28 cellular contexts compared by ENCODE assay signal in genomic region chr20:56537997-56538396, GRCh38. TPM values are rescaled to one million over a fixed set of nuclear protein-coding genes. Genes with fewer than 3 reads are reported as not detected.
"Had no signal": no experiment of that assay in that cellular context is flagged by ENCODE, and none has a peak within 500 bp of the region (broad histone marks: within the 10 kb centered on the region; RNA-seq: fewer than 3 reads in every experiment).

No MANE protein-coding gene starts in this region.

- H3K4me3 ChIP-seq: heart right ventricle, hepatocyte, left ventricle myocardium inferior, lung, psoas muscle, right lobe of liver, smooth muscle cell, thyroid gland, transverse colon, upper lobe of right lung had no signal

- DNase-seq: heart right ventricle; islet precursor cell; left ventricle myocardium inferior; mesendoderm; naive B cell; nucleus accumbens; psoas muscle; right lobe of liver; stimulated activated CD4-positive, alpha-beta T cell treated with anti-CD3 and anti-CD28 coated beads, Interleukin-1b, Interleukin-23, amount 100 ng/mL, for 48 hours; stimulated activated CD4-positive, alpha-beta T cell treated with anti-CD3 and anti-CD28 coated beads, Interleukin-2, amount 100 ng/mL, for 48 hours; stimulated activated CD4-positive, alpha-beta T cell treated with anti-CD3 and anti-CD28 coated beads, Interleukin-4, amount 100 ng/mL, for 4 hours; stimulated activated CD8-positive, alpha-beta memory T cell treated with anti-CD3 and anti-CD28 coated beads, Interleukin-4, amount 100 ng/mL, for 48 hours; stimulated activated naive CD4-positive, alpha-beta T cell treated with Interleukin-2 at 50 U/mL for 16 hours; stimulated activated naive CD8-positive, alpha-beta T cell treated with anti-CD3 and anti-CD28 coated beads, Interleukin-15, amount 100 ng/mL, for 72 hours; substantia nigra; thyroid gland; transverse colon; upper lobe of right lung had no signal

- H3K27me3 ChIP-seq: heart right ventricle, hepatocyte, right lobe of liver, thyroid gland, transverse colon, upper lobe of right lung had no signal

- H3K36me3 ChIP-seq: heart right ventricle, left ventricle myocardium inferior, right lobe of liver, thyroid gland, transverse colon, upper lobe of right lung had no signal

- H3K27ac ChIP-seq: heart right ventricle, hepatocyte, left ventricle myocardium inferior, parathyroid adenoma, psoas muscle, right lobe of liver, thyroid gland, transverse colon, upper lobe of right lung had no signal

- H3K9me3 ChIP-seq: psoas muscle, right lobe of liver, thyroid gland, transverse colon, upper lobe of right lung had no signal

- H3K4me1 ChIP-seq: heart right ventricle, left ventricle myocardium inferior, parathyroid adenoma, psoas muscle, right lobe of liver, thyroid gland, transverse colon, upper lobe of right lung had no signal

- ATAC-seq: heart right ventricle; psoas muscle; right lobe of liver; stimulated activated memory B cell treated with anti-CD40 and anti-IgM and Interleukin-4, amounts not matched to agents 10 μg/mL and 1 μg/mL and 100 μg/mL, for 72 hours; stimulated activated naive CD8-positive, alpha-beta T cell treated with anti-CD3 and anti-CD28 coated beads, Interleukin-15, amount 100 ng/mL, for 72 hours; upper lobe of right lung had no signal

RNA-seq across cellular contexts. Expression of gene FAM209B, which starts 5.0 kb away (rescaled TPM):
- total RNA-seq: hepatocyte, kidney epithelial cell, mesothelial cell of epicardium, neural crest cell, skeletal muscle tissue, temporal lobe, upper lobe of right lung had no signal
- polyA plus RNA-seq: hepatocyte had no signal

RNA-seq across cellular contexts. Expression of gene FAM209A, which starts 13.5 kb away (rescaled TPM):
- total RNA-seq: heart right ventricle, hepatocyte, kidney epithelial cell, left ventricle myocardium inferior, skeletal muscle tissue, smooth muscle cell, temporal lobe, transverse colon had no signal
- polyA plus RNA-seq: hepatocyte had no signal
